In genomic region chr5:119417891-119418781, GRCh38 we compare ENCODE assay signal across 1 cellular context.
TF ChIP-seq lines count a peak whose summit lies in the region.

No MANE protein-coding gene starts in this region.

TF ChIP-seq in GM12878, 131 proteins besides CTCF, POLR2A, EP300 and RAD21 (continued from another document):
- TF ChIP-seq BCL3 (IDR thresholded peaks at IDR 0.05; ENCODE audit: borderline replicate concordance, insufficient read depth, low read depth, low read length, poor library complexity, severe bottlenecking) (no peak), MEF2B (IDR thresholded peaks at IDR 0.05; ENCODE audit: partially characterized antibody, poor library complexity, severe bottlenecking) (peak; percentile 47), HDAC2 (IDR thresholded peaks at IDR 0.05) (no peak), FOS (IDR thresholded peaks at IDR 0.05; ENCODE audit: borderline replicate concordance, extremely low read depth, insufficient read length) (no peak), PML (IDR thresholded peaks at IDR 0.05; ENCODE audit: low read length) (no peak), ZNF274 (IDR thresholded peaks at IDR 0.05; ENCODE audit: insufficient read depth, insufficient read length) (no peak), HDGF (IDR thresholded peaks at IDR 0.05) (no peak), EED (IDR thresholded peaks at IDR 0.05; ENCODE audit: low read depth) (no peak), ZNF217 (IDR thresholded peaks at IDR 0.05) (no peak), RUNX3 (IDR thresholded peaks at IDR 0.05; ENCODE audit: low read length) (0 out of 2 replicates have a peak, but pooled peaks have one; percentile 18), NR2F1 (conservative IDR thresholded peaks at IDR 0.05) (no peak), ZNF207 (IDR thresholded peaks at IDR 0.05; ENCODE audit: borderline replicate concordance) (no peak), CBFB (IDR thresholded peaks at IDR 0.05; ENCODE audit: low read depth) (no peak), MYB (IDR thresholded peaks at IDR 0.05; ENCODE audit: borderline replicate concordance, low read depth, low read length) (no peak), LARP7 (IDR thresholded peaks at IDR 0.05) (no peak), CEBPB (IDR thresholded peaks at IDR 0.05; ENCODE audit: borderline replicate concordance in 1 of 2, low read depth in 2 of 2, low read length in 2 of 2) (no peak), NFXL1 (IDR thresholded peaks at IDR 0.05; ENCODE audit: borderline replicate concordance) (no peak), ESRRA (IDR thresholded peaks at IDR 0.05; ENCODE audit: low read length) (no peak), MTA3 (IDR thresholded peaks at IDR 0.05; ENCODE audit: borderline replicate concordance, low read length) (no peak), YBX1 (IDR thresholded peaks at IDR 0.05) (no peak), NBN (IDR thresholded peaks at IDR 0.05) (no peak), ZNF687 (IDR thresholded peaks at IDR 0.05) (no peak), SUZ12 (IDR thresholded peaks at IDR 0.05; ENCODE audit: unreplicated experiment) (no peak), CBX3 (IDR thresholded peaks at IDR 0.05; ENCODE audit: borderline replicate concordance, low read depth) (no peak), GATAD2B (conservative IDR thresholded peaks at IDR 0.05; ENCODE audit: low read depth) (no peak), RELB (IDR thresholded peaks at IDR 0.05; ENCODE audit: low read depth) (peak; percentile 19; the same call in 1 of the 2 replicates)
